In genomic region chr15:48285329-48286214, GRCh38 we compare ENCODE assay signal across 8 cellular contexts. TPM values are rescaled to one million over a fixed set of nuclear protein-coding genes. Genes with fewer than 3 reads are reported as not detected.
DNase-seq lines count a peak whose midpoint lies in the region; ATAC-seq and TF ChIP-seq lines count a peak whose summit lies in the region.

No MANE protein-coding gene starts in this region.

- TF ChIP-seq CTCF in HFF-Myc (IDR thresholded peaks at IDR 0.05; ENCODE audit: low read depth, low read length, missing control alignments), result peak; percentile 58

- peaks cover 27% of the 10 kb centered on the region for H3K27me3 Mint-ChIP-seq in T-helper 17 cell

- peak overlapping the region; percentile 33 for H3K4me3 Mint-ChIP-seq in T-helper 17 cell

- ATAC-seq in T-helper 17 cell (peak; percentile 59), left colon (peak; percentile 93)

- intact Hi-C loops in left colon (cut with DNase I, micrococcal nuclease), result loop anchor here in 1 of 2 donors (10.0 kb wide), 1 partner anchor 1091 kb away; no protein-coding TSS in a partner anchor

- H3K36me3 Mint-ChIP-seq in T-helper 17 cell (ENCODE audit: low read depth), result no peaks in the 10 kb centered on the region

- H3K4me1 Mint-ChIP-seq in T-helper 17 cell, result peaks cover 4% of the 10 kb centered on the region

- H3K27ac Mint-ChIP-seq in T-helper 17 cell, result no peak overlapping the region

- H3K9me3 ChIP-seq in T-helper 17 cell (ENCODE audit: control insufficient read depth, low read length, poor library complexity, severe bottlenecking), result no peaks in the 10 kb centered on the region

- peak; percentile 4 to 40 for DNase-seq in activated CD4-positive, alpha-beta T cell treated with anti-CD3 and anti-CD28 coated beads for 24 hours (ENCODE audit: low read depth in 2 of 2)
- DNase-seq in activated CD4-positive, alpha-beta T cell treated with anti-CD3 and anti-CD28 coated beads for 1 hour, result no peak
- DNase-seq in HFF-Myc (ENCODE audit: extremely low read depth, low read depth), result peak; percentile 77
- DNase-seq in NCI-H1436 treated with DMSO at 0.1 percent for 48 hours (lab: John Stamatoyannopoulos, UW), result peak; percentile 26
- peak in 1 of 3 donors; percentile 9 for DNase-seq in T-helper 17 cell
- peak; percentile 49 for DNase-seq in cerebellum (ENCODE audit: low spot score)
- peak; percentile 33 to 38 for DNase-seq in left colon
- peak; percentile 3 for DNase-seq in stimulated activated CD8-positive, alpha-beta memory T cell treated with anti-CD3 and anti-CD28 coated beads, Interleukin-15, amount 100 ng/mL, for 1 hour (ENCODE audit: low read depth)

- no peak overlapping the region for H3K4me3 ChIP-seq in HFF-Myc (replicated peaks; ENCODE audit: low read depth, low read length)

RNA-seq across cellular contexts. Expression of gene DUT, which starts 45.7 kb away (rescaled TPM):
- 10 to 100 TPM; 64.1 to 70.1 TPM for total RNA-seq in T-helper 17 cell
- total RNA-seq in cerebellum, result 51.0 TPM
- 10 to 100 TPM; 47.4 to 53.9 TPM for total RNA-seq in left colon
